ENCODE assay signal across 1 cellular context in genomic region chr15:88385078-88385700, GRCh38.
TF ChIP-seq lines count a peak whose summit lies in the region.

No MANE protein-coding gene starts in this region.

TF ChIP-seq in A549, 52 proteins besides CTCF, POLR2A, EP300 and RAD21 (continued from another document):
- TF ChIP-seq ELK1 (IDR thresholded peaks at IDR 0.05; ENCODE audit: low read depth, low read length) = no peak
- no peak for TF ChIP-seq HES2 (IDR thresholded peaks at IDR 0.05)
- no peak for TF ChIP-seq MAFK (IDR thresholded peaks at IDR 0.05; ENCODE audit: partially characterized antibody)
